Comparison of ENCODE assay signal across 10 cellular contexts in genomic region chr4:23890369-23891063, GRCh38. TPM values are rescaled to one million over a fixed set of nuclear protein-coding genes. Genes with fewer than 3 reads are reported as not detected.
DNase-seq lines count a peak whose midpoint lies in the region; FAIRE-seq and TF ChIP-seq lines count a peak whose summit lies in the region.
"Had no signal": no experiment of that assay in that cellular context is flagged by ENCODE, and none has a peak within 500 bp of the region (broad histone marks: within the 10 kb centered on the region; RNA-seq: fewer than 3 reads in every experiment).

No MANE protein-coding gene starts in this region.

- no peak overlapping the region for H4K8ac ChIP-seq in H1 (ENCODE audit: extremely low read depth, insufficient read depth, low read length)

- H3K79me1 ChIP-seq in H1 (ENCODE audit: low read depth, low read length) = no peaks in the 10 kb centered on the region

- no peak overlapping the region for H3K18ac ChIP-seq in H1 (ENCODE audit: extremely low read depth, low read length)

- H2BK120ac ChIP-seq in H1 (replicated peaks; ENCODE audit: low read depth, low read length) = no peak overlapping the region

- no peak overlapping the region for H3K27ac Mint-ChIP-seq in mesothelial cell of epicardium

- no peak overlapping the region for H3K4ac ChIP-seq in H1 (replicated peaks; ENCODE audit: insufficient read length, low read depth, low read length)

- no peaks in the 10 kb centered on the region for H3K9me3 Mint-ChIP-seq in mesothelial cell of epicardium

- TF ChIP-seq CTCF in H1 (IDR thresholded peaks at IDR 0.05; ENCODE audit: control extremely low read depth in 1 of 3, insufficient read depth in 1 of 3, low read depth in 1 of 3, low read length in 3 of 3) = no peak
- TF ChIP-seq CTCF in mesothelial cell of epicardium (IDR thresholded peaks at IDR 0.05; ENCODE audit: unreplicated experiment) = no peak
- no peak for TF ChIP-seq CTCF in tibial artery (IDR thresholded peaks at IDR 0.05)

- peaks cover 12 to 22% (median 17%) of the 10 kb centered on the region in 4 experiments for H3K4me1 ChIP-seq in H1 (replicated peaks in 1 of 4; ENCODE audit: control insufficient read depth in 3 of 4, insufficient read depth in 4 of 4, low read length in 3 of 4)
- peaks cover 0 to 19% (median 1%) of the 10 kb centered on the region in 4 donors for H3K4me1 ChIP-seq in tibial artery

- no peak overlapping the region for H3K9ac ChIP-seq in H1 (replicated peaks in 1 of 4; ENCODE audit: extremely low read depth in 1 of 4, low read depth in 3 of 4, low read length in 3 of 4)

- H3K4me3 Mint-ChIP-seq in mesothelial cell of epicardium = peak overlapping the region; percentile 61
- H3K4me3 Mint-ChIP-seq: activated T-cell treated with anti-CD3 and anti-CD28 coated beads, Interleukin-2, amount 50 U/mL, for 4 hours had no signal

- no peaks in the 10 kb centered on the region; the same call in 1 of the 2 replicates for H3K23me2 ChIP-seq in H1 (ENCODE audit: low read depth, low read length)

- TF ChIP-seq EP300 in H1 (IDR thresholded peaks at IDR 0.05; ENCODE audit: borderline replicate concordance in 1 of 2, low read depth in 2 of 2, low read length in 2 of 2) = no peak

- H3K36me3 ChIP-seq in H1 (ENCODE audit: control insufficient read depth in 2 of 4, insufficient read depth in 4 of 4, low read length in 3 of 4) = no peaks in the 10 kb centered on the region
- H3K36me3 ChIP-seq in tibial artery = no peaks in the 10 kb centered on the region

- WGBS in H1 (ENCODE audit: extremely low coverage in 1 of 2, insufficient coverage in 1 of 2, insufficient read length in 1 of 2, insufficient replicate concordance in 2 of 2, low coverage in 1 of 2, low lambda C conversion rate in 2 of 2, missing lambda C conversion rate in 1 of 2), 2 experiments = 46% methylated on average over 9 of the region's 9 CpGs; no CpG with 5 or more reads in 1 of the 2 experiments

- TF ChIP-seq RAD21 in H1 (IDR thresholded peaks at IDR 0.05 in 1 of 2, conservative IDR thresholded peaks at IDR 0.05 in 1 of 2; ENCODE audit: low read depth in 2 of 2, low read length in 2 of 2) = no peak

- POLR2A ChIA-PET in H1 (lab: Charles Lee; ENCODE audit: partially characterized antibody) = interaction anchor here (0.7 to 1.6 kb wide), 2 partner anchors 10 kb away, joined by 3 to 4 read pairs; no protein-coding TSS in a partner anchor

- peaks cover 0 to 10% (median 3%) of the 10 kb centered on the region in 4 experiments; a peak in 3 of 7 replicates for H3K27me3 ChIP-seq in H1 (replicated peaks in 1 of 4; ENCODE audit: control insufficient read depth in 3 of 4, extremely low read depth in 1 of 4, insufficient read depth in 3 of 4, low read length in 3 of 4)
- no peaks in the 10 kb centered on the region for H3K27me3 ChIP-seq in tibial artery

- no peak overlapping the region for H2BK20ac ChIP-seq in H1 (ENCODE audit: low read length)

- no peak for TF ChIP-seq POLR2A in H1 (IDR thresholded peaks at IDR 0.05; ENCODE audit: control extremely low read depth in 1 of 2, low read depth in 2 of 2, low read length in 2 of 2)

- H3K14ac ChIP-seq in H1 (ENCODE audit: insufficient read length) = no peak overlapping the region

- DNase-seq in NCI-H69 (lab: John Stamatoyannopoulos, UW) = peak; percentile 2
- no peak for DNase-seq in H1 (ENCODE audit: low read depth in 1 of 2, low spot score in 2 of 2)
- DNase-seq in mesothelial cell of epicardium (ENCODE audit: low spot score in 2 of 2, unreplicated experiment in 2 of 2) = no peak
- no peak for DNase-seq in tibial artery
- no peak for DNase-seq in NK-92 treated with Interleukin-12 subunit alpha and Interleukin-12 subunit beta, amount 100 ng/mL, for 24 hours (lab: John Stamatoyannopoulos, UW)
- DNase-seq in germinal center (ENCODE audit: low spot score) = no peak
- no peak for DNase-seq in hepatic stellate cell (ENCODE audit: low spot score)
- DNase-seq: activated T-cell treated with anti-CD3 and anti-CD28 coated beads, Interleukin-2, amount 50 U/mL, for 4 hours; Karpas-422; stimulated activated CD4-positive, alpha-beta T cell treated with anti-CD3 and anti-CD28 coated beads, Interleukin-1b, Interleukin-23, amount 100 ng/mL, for 48 hours had no signal

- peak overlapping the region in 1 of 4 experiments; percentile 36; a peak in 1 of 8 replicates for H3K4me3 ChIP-seq in H1 (ENCODE audit: extremely low read depth in 1 of 4, insufficient read depth in 2 of 4, low read depth in 3 of 4, low read length in 4 of 4)
- H3K4me3 ChIP-seq in tibial artery = peak overlapping the region; percentile 56 to 58

- H3K4me1 Mint-ChIP-seq in mesothelial cell of epicardium = peaks cover 30% of the 10 kb centered on the region

- intact Hi-C loops in tibial artery (cut with DNase I; ENCODE audit: low total_unique reads) = no loop called here

- no peak overlapping the region for H4K91ac ChIP-seq in H1 (replicated peaks; ENCODE audit: insufficient read length, low read length)

- H2BK5ac ChIP-seq in H1 (ENCODE audit: low read depth, low read length) = no peak overlapping the region

- FAIRE-seq in H1 (lab: Jason Lieb, UNC) = no peak

- no peaks in the 10 kb centered on the region for H4K20me1 ChIP-seq in H1 (replicated peaks in 1 of 2; ENCODE audit: control insufficient read depth in 1 of 2, insufficient read depth in 2 of 2, low read length in 2 of 2)

- H2BK15ac ChIP-seq in H1 (ENCODE audit: low read length) = no peak overlapping the region

- peaks cover 40% of the 10 kb centered on the region for H3K27me3 Mint-ChIP-seq in mesothelial cell of epicardium (ENCODE audit: low read depth)

- H3K56ac ChIP-seq in H1 (replicated peaks; ENCODE audit: insufficient read length, low read depth, low read length) = no peak overlapping the region

- H3K79me2 ChIP-seq in H1 (ENCODE audit: control insufficient read depth in 1 of 2, insufficient read depth in 2 of 2, low read length in 2 of 2) = no peaks in the 10 kb centered on the region

- H3K9me3 ChIP-seq in H1 (ENCODE audit: insufficient read depth in 2 of 2, low read depth in 1 of 2, low read length in 1 of 2) (no peaks in the 10 kb centered on the region), tibial artery (no peaks in the 10 kb centered on the region)

- no peaks in the 10 kb centered on the region for H3K36me3 Mint-ChIP-seq in mesothelial cell of epicardium

- H3K4me2 ChIP-seq in H1 (ENCODE audit: insufficient read depth in 1 of 2, low read depth in 2 of 2, low read length in 2 of 2) = peak overlapping the region; percentile 27 to 54

- no peak overlapping the region for H2BK12ac ChIP-seq in H1 (ENCODE audit: low read depth, low read length)

- H3K23ac ChIP-seq in H1 (ENCODE audit: insufficient read length) = no peak overlapping the region

- H3K27ac ChIP-seq in H1 (ENCODE audit: low read depth, low read length) = no peak overlapping the region
- H3K27ac ChIP-seq in tibial artery = peak overlapping the region; percentile 72 to 81

- no peak overlapping the region for H2AK5ac ChIP-seq in H1 (ENCODE audit: low read depth, low read length)

- CTCF ChIA-PET in H1 (lab: Charles Lee; ENCODE audit: partially characterized antibody) = interaction anchor here (0.6 to 2.6 kb wide), 12 partner anchors 8 to 1668 kb away, joined by 3 to 8 read pairs (median 4); no protein-coding TSS in a partner anchor

- H2AFZ ChIP-seq in H1 (ENCODE audit: low read length) = no peak overlapping the region

- H4K5ac ChIP-seq in H1 (ENCODE audit: insufficient read length, low read depth, low read length) = no peak overlapping the region

TF ChIP-seq in H1, 55 proteins besides CTCF, POLR2A, EP300 and RAD21:
- TF ChIP-seq CHD1 (IDR thresholded peaks at IDR 0.05; ENCODE audit: low read depth, low read length) (no peak), SRF (IDR thresholded peaks at IDR 0.05; ENCODE audit: low read depth, low read length) (peak; percentile 17; the same call in 1 of the 2 replicates), CBX5 (IDR thresholded peaks at IDR 0.05; ENCODE audit: low read depth, low read length) (no peak)

RNA-seq across cellular contexts. Expression of gene PPARGC1A, which starts 0.7 kb away (rescaled TPM):
- total RNA-seq in H1 (2021; fragmentation: NEBNext Ultra II Directional; extraction: Animal tissue kit (Norgen Biotek cat#: 25700)) = 1.4 and 1.5 TPM in 2 replicates
- 0.54 and 0.60 TPM in 2 replicates for polyA plus RNA-seq in H1 (2011; rRNA removed)
- 0.88 TPM for polyA plus RNA-seq in H1 (2011; cell fraction: cytosol; rRNA removed)
- 1.2 TPM for polyA plus RNA-seq in H1 (2011; cell fraction: nucleus; rRNA removed)
- polyA plus RNA-seq in H1 (2012, experiment 1 of 2) = 0.33 to 0.79 TPM (median 0.48 TPM) in 4 replicates
- polyA plus RNA-seq in H1 (2012, experiment 2 of 2) = 0.03 TPM
- 1.1 TPM for polyA plus RNA-seq in H1 (2013, experiment 1 of 2)
- polyA plus RNA-seq in H1 (2013, experiment 2 of 2) = 0.94 TPM
- 4.8 and 7.0 TPM in 2 replicates for polyA minus RNA-seq in H1 (2011; rRNA and poly(A)+ RNA removed)
- polyA minus RNA-seq in H1 (2011; cell fraction: cytosol; rRNA and poly(A)+ RNA removed) = 1.1 TPM
- 9.7 TPM for polyA minus RNA-seq in H1 (2011; cell fraction: nucleus; rRNA and poly(A)+ RNA removed)
- 3.1 to 3.7 TPM (median 3.4 TPM) in 3 replicates for total RNA-seq in mesothelial cell of epicardium
